In the genomic region with DNA sequence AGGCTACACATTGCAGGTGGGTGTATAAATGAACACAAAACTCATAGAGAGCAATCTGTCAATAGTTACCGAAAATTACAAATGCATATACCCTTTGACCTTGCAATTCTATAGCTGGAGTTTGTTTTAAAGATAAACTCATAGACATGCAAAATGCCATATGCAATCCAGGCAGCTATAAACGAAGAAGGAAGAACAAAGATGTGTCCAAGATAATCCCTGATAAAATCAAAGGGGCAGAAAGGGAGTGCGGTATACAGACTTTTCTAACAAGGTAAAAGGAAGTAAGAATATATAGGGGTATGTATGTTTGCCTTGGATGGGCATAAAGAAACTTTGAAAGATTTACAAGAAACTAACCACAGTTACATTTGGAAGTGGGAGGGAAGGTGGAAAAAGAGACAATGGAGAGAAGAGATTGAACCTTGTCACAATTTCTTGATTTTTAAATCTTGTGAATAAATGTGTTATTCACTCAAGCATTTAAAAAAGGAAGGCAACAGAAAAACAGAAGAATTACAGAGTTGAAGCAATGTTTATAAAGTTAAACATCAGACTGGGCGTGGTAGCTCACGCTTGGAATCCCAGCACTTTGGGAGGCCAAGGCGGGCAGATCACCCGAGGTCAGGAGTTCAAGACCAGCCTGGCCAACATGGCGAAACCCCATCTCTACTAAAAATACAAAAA, we compare ENCODE assay signal across 17 cellular contexts. TPM values are rescaled to one million over a fixed set of nuclear protein-coding genes. Genes with fewer than 3 reads are reported as not detected.
DNase-seq lines count a peak whose midpoint lies in the region; ATAC-seq and TF ChIP-seq lines count a peak whose summit lies in the region.
"Had no signal": no experiment of that assay in that cellular context is flagged by ENCODE, and none has a peak within 500 bp of the region (broad histone marks: within the 10 kb centered on the region; RNA-seq: fewer than 3 reads in every experiment).

No MANE protein-coding gene starts in this region.

- no peak for TF ChIP-seq CTCF in C4-2B (conservative IDR thresholded peaks at IDR 0.05)
- TF ChIP-seq CTCF in CD8-positive, alpha-beta T cell (IDR thresholded peaks at IDR 0.05): no peak
- TF ChIP-seq CTCF in chondrocyte (IDR thresholded peaks at IDR 0.05): no peak

- no peaks in the 10 kb centered on the region for H3K9me3 ChIP-seq in CD8-positive, alpha-beta T cell (ENCODE audit: low read length)
- H3K9me3 ChIP-seq: tibial artery had no signal

- H3K36me3 Mint-ChIP-seq in CD8-positive, alpha-beta T cell: peaks cover 68% of the 10 kb centered on the region
- H3K36me3 Mint-ChIP-seq in chondrocyte (ENCODE audit: low read depth): peaks cover 32% of the 10 kb centered on the region
- H3K36me3 Mint-ChIP-seq in natural killer cell treated with Interleukin-12 subunit alpha and Interleukin-12 subunit beta and Interleukin-15 and Interleukin-18, amount 100 ng/mL, for 72 hours: peaks cover 23% of the 10 kb centered on the region

- no peaks in the 10 kb centered on the region for H3K27me3 ChIP-seq in CD8-positive, alpha-beta T cell (ENCODE audit: insufficient read depth, low read length)
- H3K27me3 ChIP-seq: tibial artery had no signal

- H3K27ac ChIP-seq in C4-2B: peak overlapping the region; percentile 100
- no peak overlapping the region for H3K27ac ChIP-seq in CD8-positive, alpha-beta T cell (ENCODE audit: low read depth, low read length)
- H3K27ac ChIP-seq: epithelial cell of prostate had no signal

- peaks cover 27% of the 10 kb centered on the region for H3K36me3 ChIP-seq in CD8-positive, alpha-beta T cell (ENCODE audit: insufficient read depth, low read length)

- intact Hi-C loops in CD8-positive, alpha-beta T cell (cut with DNase I, micrococcal nuclease): loop anchor here in 1 of 2 experiments (2.0 to 10.0 kb wide), 2 partner anchors 21 to 45 kb away; no protein-coding TSS in a partner anchor

- peaks cover 47% of the 10 kb centered on the region for H3K4me1 Mint-ChIP-seq in CD8-positive, alpha-beta T cell (ENCODE audit: low read depth)
- peaks cover 23% of the 10 kb centered on the region for H3K4me1 Mint-ChIP-seq in chondrocyte (ENCODE audit: low read depth)
- H3K4me1 Mint-ChIP-seq in natural killer cell treated with Interleukin-12 subunit alpha and Interleukin-12 subunit beta and Interleukin-15 and Interleukin-18, amount 100 ng/mL, for 72 hours (ENCODE audit: low read depth in 2 of 2): peaks cover 41 to 43% of the 10 kb centered on the region in 2 donors

- ATAC-seq in CD8-positive, alpha-beta T cell: no peak
- no peak for ATAC-seq in natural killer cell treated with Interleukin-12 subunit alpha and Interleukin-12 subunit beta and Interleukin-15 and Interleukin-18, amount 100 ng/mL, for 72 hours
- ATAC-seq in HG03342 (IDR thresholded peaks at IDR 0.05; ENCODE audit: unreplicated experiment): no peak

- CTCF ChIA-PET in CD8-positive, alpha-beta T cell (lab: Charles Lee): no interaction called here

- H3K4me3 Mint-ChIP-seq in CD8-positive, alpha-beta T cell: no peak overlapping the region
- H3K4me3 Mint-ChIP-seq in chondrocyte (ENCODE audit: unreplicated experiment): no peak overlapping the region
- H3K4me3 Mint-ChIP-seq in natural killer cell treated with Interleukin-12 subunit alpha and Interleukin-12 subunit beta and Interleukin-15 and Interleukin-18, amount 100 ng/mL, for 72 hours: no peak overlapping the region
- H3K4me3 Mint-ChIP-seq: brain had no signal

- H3K27me3 Mint-ChIP-seq in CD8-positive, alpha-beta T cell (ENCODE audit: low read depth): no peaks in the 10 kb centered on the region
- H3K27me3 Mint-ChIP-seq in chondrocyte (ENCODE audit: low read depth): no peaks in the 10 kb centered on the region
- no peaks in the 10 kb centered on the region for H3K27me3 Mint-ChIP-seq in natural killer cell treated with Interleukin-12 subunit alpha and Interleukin-12 subunit beta and Interleukin-15 and Interleukin-18, amount 100 ng/mL, for 72 hours
- H3K27me3 Mint-ChIP-seq: brain had no signal

- H3K4me1 ChIP-seq in CD8-positive, alpha-beta T cell (ENCODE audit: insufficient read depth, low read length): peaks cover 24% of the 10 kb centered on the region

- H3K27ac Mint-ChIP-seq in CD8-positive, alpha-beta T cell: peak overlapping the region; percentile 32
- peak overlapping the region; percentile 50 for H3K27ac Mint-ChIP-seq in chondrocyte (ENCODE audit: unreplicated experiment)
- H3K27ac Mint-ChIP-seq in natural killer cell treated with Interleukin-12 subunit alpha and Interleukin-12 subunit beta and Interleukin-15 and Interleukin-18, amount 100 ng/mL, for 72 hours: peak overlapping the region; percentile 86 to 90

- POLR2A ChIA-PET in CD8-positive, alpha-beta T cell (lab: Charles Lee): interaction anchor here (1.1 to 4.1 kb wide), 3 partner anchors 14 to 30 kb away, joined by 3 to 14 read pairs (median 5); a partner anchor contains a TSS

- no peak overlapping the region for H3K4me3 ChIP-seq in CD8-positive, alpha-beta T cell (ENCODE audit: low read depth, low read length)
- H3K4me3 ChIP-seq: tibial artery had no signal

- H3K9me3 Mint-ChIP-seq in CD8-positive, alpha-beta T cell: no peaks in the 10 kb centered on the region
- H3K9me3 Mint-ChIP-seq in chondrocyte (ENCODE audit: low read depth): no peaks in the 10 kb centered on the region
- H3K9me3 Mint-ChIP-seq in natural killer cell treated with Interleukin-12 subunit alpha and Interleukin-12 subunit beta and Interleukin-15 and Interleukin-18, amount 100 ng/mL, for 72 hours: no peaks in the 10 kb centered on the region
- H3K9me3 Mint-ChIP-seq: brain had no signal

- DNase-seq in CD8-positive, alpha-beta T cell: no peak
- DNase-seq in chondrocyte (ENCODE audit: low spot score) (no peak), hypothalamus (lab: John Stamatoyannopoulos, UW) (no peak)
- DNase-seq in natural killer cell treated with Interleukin-12 subunit alpha and Interleukin-12 subunit beta and Interleukin-15 and Interleukin-18, amount 100 ng/mL, for 72 hours (ENCODE audit: low spot score): no peak
- DNase-seq in stimulated activated naive CD4-positive, alpha-beta T cell (lab: John Stamatoyannopoulos, UW): no peak
- DNase-seq: activated CD4-positive, alpha-beta T cell treated with anti-CD3 and anti-CD28 coated beads, Interleukin-2, amount 50 U/mL, for 1 hour; activated CD8-positive, alpha-beta memory T cell treated with anti-CD3 and anti-CD28 coated beads, Interleukin-2, amount 50 U/mL, for 48 hours; activated naive CD4-positive, alpha-beta T cell treated with Interleukin-2 at 50 U/mL for 16 hours; dermis blood vessel endothelial cell; foreskin melanocyte; NCI-H1105; NCI-H2081; tibial artery had no signal

RNA-seq across cellular contexts. Expression of a gene that starts 29.9 kb away (rescaled TPM):
- 10 to 100 TPM; 17.6 to 17.8 TPM for total RNA-seq in CD8-positive, alpha-beta T cell
- total RNA-seq in chondrocyte: 25.6 to 29.5 TPM (median 26.4 TPM) in 3 replicates
- 1 to 10 TPM; 3.3 to 7.1 TPM for total RNA-seq in natural killer cell treated with Interleukin-12 subunit alpha and Interleukin-12 subunit beta and Interleukin-15 and Interleukin-18, amount 100 ng/mL, for 72 hours

Comparison
In these comparisons a context has a peak if more than half of its experiments do, and no peak if none do; other contexts are left out.
1. H3K27ac Mint-ChIP-seq: peak in every context shown above with its lines; median percentile 88 in natural killer cell treated with Interleukin-12 subunit alpha and Interleukin-12 subunit beta and Interleukin-15 and Interleukin-18, amount 100 ng/mL, for 72 hours; 50 in chondrocyte; 32 in CD8-positive, alpha-beta T cell.